8 cellular contexts compared by ENCODE assay signal in genomic region chr17:42286411-42287295, GRCh38. TPM values are rescaled to one million over a fixed set of nuclear protein-coding genes. Genes with fewer than 3 reads are reported as not detected.
DNase-seq lines count a peak whose midpoint lies in the region; ATAC-seq, FAIRE-seq and TF ChIP-seq lines count a peak whose summit lies in the region.

No MANE protein-coding gene starts in this region.

- peak overlapping the region; percentile 77 to 94 (median 89) for H3K27ac ChIP-seq in gastroesophageal sphincter
- H3K27ac ChIP-seq in gastrocnemius medialis: peak overlapping the region; percentile 81 to 91 (median 86)

- FAIRE-seq in H54 (lab: Jason Lieb, UNC): no peak

- no peaks in the 10 kb centered on the region for H3K9me3 Mint-ChIP-seq in activated CD4-positive, alpha-beta memory T cell treated with anti-CD3 and anti-CD28 coated beads, Interleukin-2, amount 10 ng/mL, durations not matched to agents 7 days and 5 days

- peak overlapping the region; percentile 86 for H3K27ac Mint-ChIP-seq in activated CD4-positive, alpha-beta memory T cell treated with anti-CD3 and anti-CD28 coated beads, Interleukin-2, amount 10 ng/mL, durations not matched to agents 7 days and 5 days

- TF ChIP-seq EP300 in gastroesophageal sphincter (IDR thresholded peaks at IDR 0.05): no peak

- ATAC-seq in gastroesophageal sphincter (no peak), gastrocnemius medialis (no peak), HG03108 (IDR thresholded peaks at IDR 0.05; ENCODE audit: unreplicated experiment) (no peak), GM21825 (IDR thresholded peaks at IDR 0.05; ENCODE audit: unreplicated experiment) (no peak)

- TF ChIP-seq CTCF in gastroesophageal sphincter (IDR thresholded peaks at IDR 0.05) (no peak), gastrocnemius medialis (IDR thresholded peaks at IDR 0.05 in 4 of 5, conservative IDR thresholded peaks at IDR 0.05 in 1 of 5) (no peak)

- H3K4me3 ChIP-seq in gastroesophageal sphincter (peak overlapping the region; percentile 51 to 73), gastrocnemius medialis (peak overlapping the region in 3 of 4 donors; percentile 51 to 72 (median 65))

- CTCF ChIA-PET in activated CD4-positive, alpha-beta memory T cell treated with anti-CD3 and anti-CD28 coated beads, Interleukin-2, amount 10 ng/mL, durations not matched to agents 7 days and 5 days (lab: Charles Lee): interaction anchor here (1.0 to 1.3 kb wide), 2 partner anchors 18 to 64 kb away, joined by 3 to 5 read pairs; no protein-coding TSS in a partner anchor

- H3K4me1 Mint-ChIP-seq in activated CD4-positive, alpha-beta memory T cell treated with anti-CD3 and anti-CD28 coated beads, Interleukin-2, amount 10 ng/mL, durations not matched to agents 7 days and 5 days: peaks cover 50% of the 10 kb centered on the region

- TF ChIP-seq POLR2A in gastroesophageal sphincter (IDR thresholded peaks at IDR 0.05) (no peak), gastrocnemius medialis (IDR thresholded peaks at IDR 0.05) (no peak), H54 (IDR thresholded peaks at IDR 0.05; ENCODE audit: low read depth, low read length) (no peak)

- H3K36me3 Mint-ChIP-seq in activated CD4-positive, alpha-beta memory T cell treated with anti-CD3 and anti-CD28 coated beads, Interleukin-2, amount 10 ng/mL, durations not matched to agents 7 days and 5 days (ENCODE audit: low read depth): peaks cover 13% of the 10 kb centered on the region

- DNase-seq in GM03348 (ENCODE audit: low spot score) (peak; percentile 37), gastrocnemius medialis (peak in 1 of 2 donors; percentile 68), H54 (ENCODE audit: insufficient read length, low spot score) (no peak)
- DNase-seq in activated CD4-positive, alpha-beta memory T cell treated with anti-CD3 and anti-CD28 coated beads, Interleukin-2, amount 10 ng/mL, durations not matched to agents 7 days and 5 days: no peak
- DNase-seq in central memory CD4-positive, alpha-beta T cell: no peak

- no peaks in the 10 kb centered on the region for H3K27me3 ChIP-seq in gastroesophageal sphincter
- H3K27me3 ChIP-seq in gastrocnemius medialis: no peaks in the 10 kb centered on the region

- H3K27me3 Mint-ChIP-seq in activated CD4-positive, alpha-beta memory T cell treated with anti-CD3 and anti-CD28 coated beads, Interleukin-2, amount 10 ng/mL, durations not matched to agents 7 days and 5 days: no peaks in the 10 kb centered on the region

- 0 to 27% methylated on average over 1 to 3 of the region's 5 CpGs for WGBS in gastroesophageal sphincter (ENCODE audit: low coverage in 1 of 2), 2 donors

- intact Hi-C loops in gastrocnemius medialis (cut with DNase I; ENCODE audit: low total_unique reads): loop anchor here (5.0 kb wide), 1 partner anchor 94 kb away; the partner anchor contains the start of gene GHDC

- H3K4me1 ChIP-seq in gastroesophageal sphincter: peaks cover 0 to 61% (median 15%) of the 10 kb centered on the region in 3 donors
- peaks cover 0 to 15% of the 10 kb centered on the region in 2 donors for H3K4me1 ChIP-seq in gastrocnemius medialis

- H3K36me3 ChIP-seq in gastroesophageal sphincter (peaks cover 0 to 11% of the 10 kb centered on the region in 2 donors), gastrocnemius medialis (no peaks in the 10 kb centered on the region)

- H3K9me3 ChIP-seq in gastroesophageal sphincter (no peaks in the 10 kb centered on the region), gastrocnemius medialis (no peaks in the 10 kb centered on the region)

- POLR2A ChIA-PET in activated CD4-positive, alpha-beta memory T cell treated with anti-CD3 and anti-CD28 coated beads, Interleukin-2, amount 10 ng/mL, durations not matched to agents 7 days and 5 days (lab: Charles Lee): interaction anchor here (0.7 to 11.7 kb wide), 8 partner anchors 12 to 175 kb away, joined by 3 to 193 read pairs (median 8); partner anchors contain the start of genes DHX58, GHDC and STAT5B

- in situ Hi-C loops in gastrocnemius medialis (cut with MboI; ENCODE audit: low sequenced_read_pairs in 4 of 4): no loop called here

- H3K4me3 Mint-ChIP-seq in activated CD4-positive, alpha-beta memory T cell treated with anti-CD3 and anti-CD28 coated beads, Interleukin-2, amount 10 ng/mL, durations not matched to agents 7 days and 5 days: peak overlapping the region; percentile 86

RNA-seq across cellular contexts. Expression of gene STAT5A, which starts 1.6 kb away (rescaled TPM):
- total RNA-seq in activated CD4-positive, alpha-beta memory T cell treated with anti-CD3 and anti-CD28 coated beads, Interleukin-2, amount 10 ng/mL, durations not matched to agents 7 days and 5 days: 10 to 100 TPM; 88.4 to 96.7 TPM
- 10 to 100 TPM; 61.8 to 80.8 (median 71.4) TPM for total RNA-seq in gastroesophageal sphincter
- total RNA-seq in gastrocnemius medialis: 10 to 100 TPM; 36.0 to 87.0 (median 60.7) TPM

RNA-seq across cellular contexts. Expression of gene STAT5B, which starts 10.5 kb away (rescaled TPM):
- 100 to 1,000 TPM; 163 to 171 TPM for total RNA-seq in activated CD4-positive, alpha-beta memory T cell treated with anti-CD3 and anti-CD28 coated beads, Interleukin-2, amount 10 ng/mL, durations not matched to agents 7 days and 5 days
- total RNA-seq in gastroesophageal sphincter (10 to 100 TPM; 73.3 to 98.3 (median 95.6) TPM), gastrocnemius medialis (100 to 1,000 TPM in 1 of 4 donors, 10 to 100 TPM in 3; 77.3 to 150 (median 80.7) TPM)
